8 cellular contexts compared by ENCODE assay signal in genomic region chr1:6234502-6235295, GRCh38. TPM values are rescaled to one million over a fixed set of nuclear protein-coding genes. Genes with fewer than 3 reads are reported as not detected.
DNase-seq lines count a peak whose midpoint lies in the region; ATAC-seq lines count a peak whose summit lies in the region.

No MANE protein-coding gene starts in this region.

- H3K4me3 ChIP-seq in iPS-11a (ENCODE audit: low read depth, low read length), result peak overlapping the region; percentile 92

- no peaks in the 10 kb centered on the region for H3K9me3 Mint-ChIP-seq in activated naive CD4-positive, alpha-beta T cell treated with anti-CD3 and anti-CD28 coated beads for 36 hours
- H3K9me3 Mint-ChIP-seq in activated CD4-positive, alpha-beta memory T cell treated with anti-CD3 and anti-CD28 coated beads, Interleukin-2, amount 10 ng/mL, durations not matched to agents 7 days and 5 days, result no peaks in the 10 kb centered on the region

- H3K36me3 Mint-ChIP-seq in activated naive CD4-positive, alpha-beta T cell treated with anti-CD3 and anti-CD28 coated beads for 36 hours (ENCODE audit: low read depth), result peaks cover 23% of the 10 kb centered on the region
- peaks cover 27% of the 10 kb centered on the region for H3K36me3 Mint-ChIP-seq in activated CD4-positive, alpha-beta memory T cell treated with anti-CD3 and anti-CD28 coated beads, Interleukin-2, amount 10 ng/mL, durations not matched to agents 7 days and 5 days (ENCODE audit: low read depth)

- peaks cover 26% of the 10 kb centered on the region for H3K4me1 Mint-ChIP-seq in activated naive CD4-positive, alpha-beta T cell treated with anti-CD3 and anti-CD28 coated beads for 36 hours (ENCODE audit: low read depth)
- peaks cover 36% of the 10 kb centered on the region for H3K4me1 Mint-ChIP-seq in activated CD4-positive, alpha-beta memory T cell treated with anti-CD3 and anti-CD28 coated beads, Interleukin-2, amount 10 ng/mL, durations not matched to agents 7 days and 5 days

- no peak for DNase-seq in activated naive CD4-positive, alpha-beta T cell treated with anti-CD3 and anti-CD28 coated beads for 36 hours
- no peak for DNase-seq in activated naive CD4-positive, alpha-beta T cell (lab: John Stamatoyannopoulos, UW)
- no peak for DNase-seq in activated CD4-positive, alpha-beta memory T cell treated with anti-CD3 and anti-CD28 coated beads, Interleukin-2, amount 10 ng/mL, durations not matched to agents 7 days and 5 days
- DNase-seq in stromal cell of bone marrow (ENCODE audit: low read depth) (peak; percentile 10), NCI-H1105 (lab: John Stamatoyannopoulos, UW) (no peak), EL (no peak)

- no peak for ATAC-seq in HG03135 (IDR thresholded peaks at IDR 0.05; ENCODE audit: unreplicated experiment)

- intact Hi-C loops in activated naive CD4-positive, alpha-beta T cell treated with anti-CD3 and anti-CD28 coated beads for 36 hours (cut with micrococcal nuclease), result loop anchor here (1.0 to 2.0 kb wide), 2 partner anchors 28 to 242 kb away; partner anchors contain the start of genes NPHP4 and RNF207

- peak overlapping the region; percentile 26 for H3K27ac Mint-ChIP-seq in activated naive CD4-positive, alpha-beta T cell treated with anti-CD3 and anti-CD28 coated beads for 36 hours
- H3K27ac Mint-ChIP-seq in activated CD4-positive, alpha-beta memory T cell treated with anti-CD3 and anti-CD28 coated beads, Interleukin-2, amount 10 ng/mL, durations not matched to agents 7 days and 5 days, result peak overlapping the region; percentile 63

- POLR2A ChIA-PET in activated CD4-positive, alpha-beta memory T cell treated with anti-CD3 and anti-CD28 coated beads, Interleukin-2, amount 10 ng/mL, durations not matched to agents 7 days and 5 days (lab: Charles Lee), result interaction anchor here (0.9 to 2.5 kb wide), 12 partner anchors 10 to 318 kb away, joined by 3 to 16 read pairs (median 4); partner anchors contain the start of genes NPHP4 and RNF207

- CTCF ChIA-PET in activated naive CD4-positive, alpha-beta T cell treated with anti-CD3 and anti-CD28 coated beads for 36 hours (lab: Charles Lee), result interaction anchor here (0.8 to 3.2 kb wide), 2 partner anchors 12 to 28 kb away, joined by 3 to 20 read pairs; no protein-coding TSS in a partner anchor
- CTCF ChIA-PET in activated CD4-positive, alpha-beta memory T cell treated with anti-CD3 and anti-CD28 coated beads, Interleukin-2, amount 10 ng/mL, durations not matched to agents 7 days and 5 days (lab: Charles Lee), result interaction anchor here (1.0 to 2.4 kb wide), 4 partner anchors 11 to 108 kb away, joined by 3 to 17 read pairs (median 3); partner anchors contain the start of gene RNF207

- peak overlapping the region; percentile 87 for H3K4me3 Mint-ChIP-seq in activated naive CD4-positive, alpha-beta T cell treated with anti-CD3 and anti-CD28 coated beads for 36 hours
- H3K4me3 Mint-ChIP-seq in activated CD4-positive, alpha-beta memory T cell treated with anti-CD3 and anti-CD28 coated beads, Interleukin-2, amount 10 ng/mL, durations not matched to agents 7 days and 5 days, result peak overlapping the region; percentile 88

- peaks cover 6% of the 10 kb centered on the region for H3K27me3 Mint-ChIP-seq in activated naive CD4-positive, alpha-beta T cell treated with anti-CD3 and anti-CD28 coated beads for 36 hours (ENCODE audit: low read depth)
- H3K27me3 Mint-ChIP-seq in activated CD4-positive, alpha-beta memory T cell treated with anti-CD3 and anti-CD28 coated beads, Interleukin-2, amount 10 ng/mL, durations not matched to agents 7 days and 5 days, result peaks cover 8% of the 10 kb centered on the region

RNA-seq across cellular contexts. Expression of gene ICMT, which starts 1.1 kb away (rescaled TPM):
- total RNA-seq in activated naive CD4-positive, alpha-beta T cell treated with anti-CD3 and anti-CD28 coated beads for 36 hours, result 10 to 100 TPM; 31.3 to 33.2 TPM
- 10 to 100 TPM; 49.8 to 49.9 TPM for total RNA-seq in activated CD4-positive, alpha-beta memory T cell treated with anti-CD3 and anti-CD28 coated beads, Interleukin-2, amount 10 ng/mL, durations not matched to agents 7 days and 5 days

RNA-seq across cellular contexts. Expression of gene HES3, which starts 9.3 kb away (rescaled TPM):
- not detected for total RNA-seq in activated naive CD4-positive, alpha-beta T cell treated with anti-CD3 and anti-CD28 coated beads for 36 hours
- total RNA-seq in activated CD4-positive, alpha-beta memory T cell treated with anti-CD3 and anti-CD28 coated beads, Interleukin-2, amount 10 ng/mL, durations not matched to agents 7 days and 5 days, result not detected

RNA-seq across cellular contexts. Expression of gene GPR153, which starts 26.2 kb away (rescaled TPM):
- total RNA-seq in activated naive CD4-positive, alpha-beta T cell treated with anti-CD3 and anti-CD28 coated beads for 36 hours, result under 1 TPM; 0.07 TPM
- total RNA-seq in activated CD4-positive, alpha-beta memory T cell treated with anti-CD3 and anti-CD28 coated beads, Interleukin-2, amount 10 ng/mL, durations not matched to agents 7 days and 5 days, result 1 to 10 TPM; 3.9 to 4.4 TPM

RNA-seq across cellular contexts. Expression of gene RNF207, which starts 28.8 kb away (rescaled TPM):
- total RNA-seq in activated naive CD4-positive, alpha-beta T cell treated with anti-CD3 and anti-CD28 coated beads for 36 hours, result 1 to 10 TPM; 3.2 to 4.1 TPM
- 10 to 100 TPM; 12.4 to 16.4 TPM for total RNA-seq in activated CD4-positive, alpha-beta memory T cell treated with anti-CD3 and anti-CD28 coated beads, Interleukin-2, amount 10 ng/mL, durations not matched to agents 7 days and 5 days

RNA-seq across cellular contexts. Expression of gene RPL22, which starts 35.3 kb away (rescaled TPM):
- 100 to 1,000 TPM; 507 to 553 TPM for total RNA-seq in activated naive CD4-positive, alpha-beta T cell treated with anti-CD3 and anti-CD28 coated beads for 36 hours
- 100 to 1,000 TPM; 258 to 298 TPM for total RNA-seq in activated CD4-positive, alpha-beta memory T cell treated with anti-CD3 and anti-CD28 coated beads, Interleukin-2, amount 10 ng/mL, durations not matched to agents 7 days and 5 days

Comparison
In these comparisons a context has a peak if more than half of its experiments do, and no peak if none do; other contexts are left out.
1. RNA of gene GPR153, which starts 26.2 kb away (total RNA-seq): 3.9 to 4.4 TPM in activated CD4-positive, alpha-beta memory T cell treated with anti-CD3 and anti-CD28 coated beads, Interleukin-2, amount 10 ng/mL, durations not matched to agents 7 days and 5 days; 0.07 TPM in activated naive CD4-positive, alpha-beta T cell treated with anti-CD3 and anti-CD28 coated beads for 36 hours; every median in the first group is over 4 times any median in the second.